Comparison of ENCODE assay signal across 26 cellular contexts in genomic region chr5:38086777-38087176, GRCh38.
DNase-seq lines count a peak whose midpoint lies in the region; ATAC-seq, FAIRE-seq and TF ChIP-seq lines count a peak whose summit lies in the region.
"Had no signal": no experiment of that assay in that cellular context is flagged by ENCODE, and none has a peak within 500 bp of the region (broad histone marks: within the 10 kb centered on the region; RNA-seq: fewer than 3 reads in every experiment).

No MANE protein-coding gene starts in this region.

- no TSS peak for BruUV-seq in HepG2 (replicated peaks; lab: Mats Ljungman, UMichigan)
- no TSS peak for BruUV-seq in K562 (replicated peaks; lab: Mats Ljungman, UMichigan)

- ATAC-seq in HepG2 (no peak), right lobe of liver (no peak), K562 (no peak), heart left ventricle (no peak), HG02759 (IDR thresholded peaks at IDR 0.05; ENCODE audit: unreplicated experiment) (no peak)
- ATAC-seq: GM12878 had no signal

- H3K4me3 ChIP-seq in HepG2 (replicated peaks in 1 of 3; ENCODE audit: insufficient read depth in 1 of 3, low read depth in 2 of 3, low read length in 3 of 3) (no peak overlapping the region), right lobe of liver (no peak overlapping the region), K562 (no peak overlapping the region), heart left ventricle (no peak overlapping the region)
- H3K4me3 ChIP-seq: BLaER1, GM12878 had no signal

- H2AFZ ChIP-seq in HepG2 (ENCODE audit: low read length), result no peak overlapping the region
- H2AFZ ChIP-seq in K562 (ENCODE audit: low read depth, low read length), result no peak overlapping the region

- H3K79me2 ChIP-seq in HepG2 (ENCODE audit: insufficient read depth, low read length) (no peaks in the 10 kb centered on the region), K562 (ENCODE audit: control insufficient read depth, insufficient read depth, low read length) (no peaks in the 10 kb centered on the region)

- FAIRE-seq in HepG2 (lab: Jason Lieb, UNC) (no peak), K562 (lab: Jason Lieb, UNC) (no peak), urothelium cell line (lab: Jason Lieb, UNC) (peak; percentile 35)
- FAIRE-seq: GM12878, GM12892, GM18507, GM19239 had no signal

- no peak overlapping the region for H3K4me2 ChIP-seq in HepG2 (ENCODE audit: low read depth, low read length)
- no peak overlapping the region for H3K4me2 ChIP-seq in K562 (ENCODE audit: insufficient read depth, low read length)
- H3K4me2 ChIP-seq: BLaER1 had no signal

- no peaks in the 10 kb centered on the region for H3K9me3 ChIP-seq in HepG2 (ENCODE audit: low read length)
- no peaks in the 10 kb centered on the region for H3K9me3 ChIP-seq in right lobe of liver
- no peaks in the 10 kb centered on the region for H3K9me3 ChIP-seq in K562 (replicated peaks; ENCODE audit: control insufficient read depth, insufficient read depth, low read depth, low read length)
- H3K9me3 ChIP-seq in heart left ventricle, result no peaks in the 10 kb centered on the region
- H3K9me3 ChIP-seq: BE2C, BLaER1 had no signal

- in situ Hi-C loops in HepG2 (cut with HindIII; ENCODE audit: extremely low pct_ligation_motif_present, low pct_unique_long_range_greater_than_20kb) (no loop called here), K562 (cut with MboI) (no loop called here)

- intact Hi-C loops in HepG2 (cut with micrococcal nuclease; ENCODE audit: unreplicated experiment), result no loop called here
- intact Hi-C loops in right lobe of liver (cut with DNase I), result no loop called here
- intact Hi-C loops in K562 (cut with micrococcal nuclease), result no loop called here
- intact Hi-C loops in heart left ventricle (cut with DNase I), result no loop called here

- H3K27ac ChIP-seq in HepG2 (ENCODE audit: extremely low read length, insufficient read depth, low read length) (no peak overlapping the region), right lobe of liver (no peak overlapping the region), K562 (ENCODE audit: extremely low read depth, low read depth, low read length) (no peak overlapping the region), heart left ventricle (no peak overlapping the region)
- H3K27ac ChIP-seq: 22Rv1, BLaER1 had no signal

- no peaks in the 10 kb centered on the region for H4K20me1 ChIP-seq in HepG2 (ENCODE audit: insufficient read depth, low read length)
- no peaks in the 10 kb centered on the region for H4K20me1 ChIP-seq in K562 (replicated peaks; ENCODE audit: control insufficient read depth, insufficient read depth, low read length)
- H4K20me1 ChIP-seq: BLaER1 had no signal

- DNase-seq in HepG2 (ENCODE audit: low spot score) (no peak), right lobe of liver (no peak), K562 (ENCODE audit: extremely low read depth in 1 of 4, low spot score in 3 of 4) (no peak), urothelium cell line (ENCODE audit: low spot score) (no peak), heart left ventricle (no peak)
- DNase-seq: ACHN; BE2C; C1 segment of cervical spinal cord; CD4-positive, alpha-beta memory T cell; CD4-positive, CD25-positive, alpha-beta regulatory T cell; CD8-positive, alpha-beta memory T cell; COR-L47; DMS 273 treated with DMSO at 0.1 percent for 48 hours; DMS153; DMS53; DMS79; DND-41; EL; GDM1 had no signal

- TF ChIP-seq RAD21 in HepG2 (CRISPR knock-in tag; IDR thresholded peaks at IDR 0.05) (no peak), K562 (CRISPR knock-in tag; conservative IDR thresholded peaks at IDR 0.05 in 1 of 2, IDR thresholded peaks at IDR 0.05 in 1 of 2) (no peak)

- 60% methylated on average over 4 of the region's 4 CpGs for WGBS in HepG2 (ENCODE audit: low lambda C conversion rate)
- 56% methylated on average over 4 of the region's 4 CpGs for WGBS in right lobe of liver (ENCODE audit: insufficient coverage, low coverage, low lambda C conversion rate, missing lambda C conversion rate)
- 0% methylated on average over 4 of the region's 4 CpGs for WGBS in K562 (ENCODE audit: insufficient coverage, low coverage, missing lambda C conversion rate)
- WGBS in heart left ventricle, 4 donors, result 69 to 78% (median 72%) methylated on average over 4 of the region's 4 CpGs

- H3K9ac ChIP-seq in HepG2 (ENCODE audit: insufficient read depth, low read depth, low read length) (no peak overlapping the region), K562 (ENCODE audit: insufficient read depth in 1 of 2, low read depth in 2 of 2, low read length in 2 of 2) (no peak overlapping the region)
- H3K9ac ChIP-seq: BLaER1 had no signal

- peaks cover 0 to 2% of the 10 kb centered on the region in 2 experiments; a peak in 1 of 5 replicates for H3K27me3 ChIP-seq in HepG2 (ENCODE audit: control insufficient read depth in 1 of 2, insufficient read depth in 2 of 2, low read length in 2 of 2)
- no peaks in the 10 kb centered on the region for H3K27me3 ChIP-seq in right lobe of liver
- no peaks in the 10 kb centered on the region for H3K27me3 ChIP-seq in K562 (ENCODE audit: control insufficient read depth in 2 of 2, insufficient read depth in 2 of 2, low read length in 2 of 2)
- no peaks in the 10 kb centered on the region for H3K27me3 ChIP-seq in heart left ventricle
- H3K27me3 ChIP-seq: BE2C, BLaER1 had no signal

- H3K9me1 ChIP-seq in K562 (ENCODE audit: control insufficient read depth, insufficient read depth, low read length), result no peaks in the 10 kb centered on the region

- H3K4me1 ChIP-seq in HepG2 (ENCODE audit: insufficient read depth, low read length) (no peaks in the 10 kb centered on the region), right lobe of liver (no peaks in the 10 kb centered on the region), K562 (replicated peaks in 1 of 2; ENCODE audit: control insufficient read depth in 2 of 2, insufficient read depth in 2 of 2, low read length in 2 of 2) (no peaks in the 10 kb centered on the region), heart left ventricle (no peaks in the 10 kb centered on the region)
- H3K4me1 ChIP-seq: BE2C, BLaER1 had no signal

- POLR2A ChIA-PET in HepG2 (lab: Yijun Ruan, JAX), result no interaction called here
- POLR2A ChIA-PET in K562 (lab: Yijun Ruan, JAX), result no interaction called here

- TF ChIP-seq POLR2A in HepG2 (IDR thresholded peaks at IDR 0.05; ENCODE audit: insufficient read depth in 1 of 2, low read depth in 2 of 2, low read length in 2 of 2), result no peak
- TF ChIP-seq POLR2A in right lobe of liver (IDR thresholded peaks at IDR 0.05), result no peak
- TF ChIP-seq POLR2A in K562 (conservative IDR thresholded peaks at IDR 0.05), result no peak
- no peak for TF ChIP-seq POLR2A in heart left ventricle (IDR thresholded peaks at IDR 0.05)

- no peak for TF ChIP-seq EP300 in HepG2 (IDR thresholded peaks at IDR 0.05; ENCODE audit: low read depth in 2 of 2, low read length in 2 of 2)
- no peak for TF ChIP-seq EP300 in HepG2 (CRISPR knock-in tag; IDR thresholded peaks at IDR 0.05; ENCODE audit: borderline replicate concordance)
- no peak for TF ChIP-seq EP300 in K562 (IDR thresholded peaks at IDR 0.05; ENCODE audit: low read length)

- CTCF ChIA-PET in HepG2 (lab: Yijun Ruan, JAX; ENCODE audit: low intra/inter-chr PET ratio, low total read pairs), result no interaction called here
- CTCF ChIA-PET in K562 (lab: Yijun Ruan, JAX; ENCODE audit: low intra/inter-chr PET ratio), result no interaction called here

- TF ChIP-seq CTCF in HepG2 (CRISPR knock-in tag; IDR thresholded peaks at IDR 0.05) (no peak), right lobe of liver (IDR thresholded peaks at IDR 0.05) (no peak), K562 (IDR thresholded peaks at IDR 0.05 in 2 of 3, conservative IDR thresholded peaks at IDR 0.05 in 1 of 3; ENCODE audit: insufficient read depth in 2 of 3, low read depth in 1 of 3, low read length in 3 of 3) (no peak), heart left ventricle (IDR thresholded peaks at IDR 0.05) (no peak)

- H3K36me3 ChIP-seq in HepG2 (replicated peaks in 1 of 2; ENCODE audit: control insufficient read depth in 1 of 2, insufficient read depth in 2 of 2, low read length in 2 of 2) (no peaks in the 10 kb centered on the region), right lobe of liver (no peaks in the 10 kb centered on the region), K562 (ENCODE audit: control insufficient read depth, insufficient read depth, low read length) (no peaks in the 10 kb centered on the region), heart left ventricle (no peaks in the 10 kb centered on the region)
- H3K36me3 ChIP-seq: BE2C, BLaER1 had no signal

TF ChIP-seq in HepG2, 621 proteins besides CTCF, POLR2A, EP300 and RAD21 (continues in another document):
- TF ChIP-seq ZNF337 (CRISPR knock-in tag; IDR thresholded peaks at IDR 0.05; ENCODE audit: borderline replicate concordance, low read depth), result no peak

TF ChIP-seq in K562, 482 proteins besides CTCF, POLR2A, EP300 and RAD21:
- TF ChIP-seq MAFG (tag; conservative IDR thresholded peaks at IDR 0.05) (0 out of 2 replicates have a peak, but pooled peaks have one; percentile 15), ZNF316 (IDR thresholded peaks at IDR 0.05) (peak; percentile 48; the same call in 1 of the 2 replicates), MAFF (IDR thresholded peaks at IDR 0.05; ENCODE audit: low read length) (0 out of 2 replicates have a peak, but pooled peaks have one; percentile 14), POLR2B (IDR thresholded peaks at IDR 0.05; ENCODE audit: low read depth, partially characterized antibody) (no peak), ZC3H11A (IDR thresholded peaks at IDR 0.05; ENCODE audit: low read depth, low read length) (no peak), ZNF445 (CRISPR knock-in tag; IDR thresholded peaks at IDR 0.05; ENCODE audit: low read depth) (no peak), C11orf30 (IDR thresholded peaks at IDR 0.05; ENCODE audit: low read depth) (0 out of 2 replicates have a peak, but pooled peaks have one; percentile 25)

Comparison
In these comparisons a context has a peak if more than half of its experiments do, and no peak if none do; other contexts are left out.
1. Of the 241 proteins assayed by ChIP-seq in both HepG2 and K562: peak only in HepG2: MAFK; only in K562: MAFG; in both: MAFF; in neither: 238.